8 cellular contexts compared by ENCODE assay signal in the genomic region with DNA sequence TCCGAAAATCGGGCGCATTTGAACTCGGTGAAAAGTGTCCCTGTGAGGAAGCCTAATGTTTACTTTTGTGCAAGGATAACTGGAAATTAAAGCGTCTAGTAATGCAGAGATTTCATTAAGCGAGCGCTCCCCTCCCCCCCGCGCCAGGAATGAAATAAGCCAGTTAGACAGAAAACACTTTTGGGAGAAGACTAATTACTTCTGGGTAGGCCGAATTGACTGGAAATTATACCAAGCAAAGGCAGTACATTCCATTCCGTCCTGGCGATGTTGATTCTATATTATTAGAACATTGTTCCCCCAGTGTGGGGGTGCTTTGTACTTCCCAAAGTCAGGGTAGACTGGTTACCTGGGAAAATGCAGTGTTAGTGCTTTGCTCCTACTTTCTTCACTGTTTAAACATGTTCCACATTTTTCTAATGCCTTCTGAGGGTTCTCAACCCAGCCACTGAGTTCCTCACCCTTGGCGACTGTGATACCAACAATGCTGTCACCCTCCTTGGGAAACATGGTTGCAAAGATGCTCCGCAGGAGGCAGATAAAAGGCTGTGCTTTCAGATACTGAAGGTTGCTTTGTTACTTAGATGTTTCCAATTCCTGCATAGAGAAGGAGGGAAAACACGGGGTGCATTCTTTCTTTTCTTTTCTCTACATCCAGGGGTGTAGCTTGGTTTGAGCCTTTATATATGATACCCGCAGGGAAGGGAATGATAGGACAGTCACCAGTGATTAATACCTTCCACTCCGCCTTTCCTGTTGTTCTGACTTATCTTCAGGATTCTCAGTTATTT.
DNase-seq lines count a peak whose midpoint lies in the region; ATAC-seq and TF ChIP-seq lines count a peak whose summit lies in the region.

No MANE protein-coding gene starts in this region.

- no peaks in the 10 kb centered on the region for H4K20me1 ChIP-seq in MM.1S (ENCODE audit: insufficient read depth, low read length)

- H2AFZ ChIP-seq in MM.1S (ENCODE audit: low read length): peak overlapping the region; percentile 79; the same call in 1 of the 2 replicates

- no peak overlapping the region for H3K9ac ChIP-seq in MM.1S (ENCODE audit: low read length)
- H3K9ac ChIP-seq in endocrine pancreas (ENCODE audit: control insufficient read depth, insufficient read depth, low read length): peak overlapping the region; percentile 60
- H3K9ac ChIP-seq in mucosa of stomach (ENCODE audit: low read length): peak overlapping the region; percentile 47

- H3K27ac ChIP-seq in MM.1S (ENCODE audit: low read length): no peak overlapping the region

- no peak overlapping the region; the same call in 1 of the 2 replicates for H3K4me3 ChIP-seq in MM.1S (ENCODE audit: low read length)
- H3K4me3 ChIP-seq in endocrine pancreas (ENCODE audit: control insufficient read depth, insufficient read depth, low read length): peak overlapping the region; percentile 76
- peak overlapping the region; percentile 14 for H3K4me3 ChIP-seq in mucosa of stomach (ENCODE audit: low read length)

- peak; percentile 31 for DNase-seq in ACHN
- DNase-seq in MM.1S: no peak
- no peak for DNase-seq in KG1 (lab: John Stamatoyannopoulos, UW)
- no peak for DNase-seq in RPMI8226

- no peaks in the 10 kb centered on the region for H3K9me2 ChIP-seq in MM.1S (replicated peaks; ENCODE audit: insufficient read depth, low read length)

- no peaks in the 10 kb centered on the region for H3K27me3 ChIP-seq in MM.1S (replicated peaks; ENCODE audit: insufficient read depth, low read length)
- H3K27me3 ChIP-seq in endocrine pancreas (ENCODE audit: control insufficient read depth, insufficient read depth, low read length): peaks cover 4% of the 10 kb centered on the region
- peaks cover 22% of the 10 kb centered on the region for H3K27me3 ChIP-seq in mucosa of stomach (ENCODE audit: control insufficient read depth, insufficient read depth, low read length)

- TF ChIP-seq CTCF in MM.1S (IDR thresholded peaks at IDR 0.05; ENCODE audit: low read length): no peak

- no peaks in the 10 kb centered on the region for H3F3A ChIP-seq in MM.1S (ENCODE audit: insufficient read depth, low read length)

- H3K36me3 ChIP-seq in MM.1S (replicated peaks; ENCODE audit: insufficient read depth, low read length): no peaks in the 10 kb centered on the region
- no peaks in the 10 kb centered on the region for H3K36me3 ChIP-seq in endocrine pancreas (ENCODE audit: control insufficient read depth, insufficient read depth, low read length)
- no peaks in the 10 kb centered on the region for H3K36me3 ChIP-seq in mucosa of stomach (ENCODE audit: control insufficient read depth, insufficient read depth, low read length)

- H3K79me2 ChIP-seq in MM.1S (ENCODE audit: low read length): peaks cover 18% of the 10 kb centered on the region

- H3K9me3 ChIP-seq in MM.1S (replicated peaks; ENCODE audit: insufficient read depth, low read length): no peaks in the 10 kb centered on the region
- H3K9me3 ChIP-seq in endocrine pancreas (ENCODE audit: control insufficient read depth, low read length): no peaks in the 10 kb centered on the region
- no peaks in the 10 kb centered on the region for H3K9me3 ChIP-seq in mucosa of stomach (ENCODE audit: control insufficient read depth, low read length)

- ATAC-seq in HG03565 (IDR thresholded peaks at IDR 0.05; ENCODE audit: unreplicated experiment): no peak
- no peak for ATAC-seq in GM21723 (IDR thresholded peaks at IDR 0.05; ENCODE audit: unreplicated experiment)

- H3K4me1 ChIP-seq in MM.1S (ENCODE audit: low read length): peaks cover 5% of the 10 kb centered on the region; the same call in 1 of the 2 replicates
- H3K4me1 ChIP-seq in endocrine pancreas (ENCODE audit: control insufficient read depth, insufficient read depth, low read length): no peaks in the 10 kb centered on the region
- H3K4me1 ChIP-seq in mucosa of stomach (ENCODE audit: control insufficient read depth, insufficient read depth, low read length): no peaks in the 10 kb centered on the region

- in situ Hi-C loops in ACHN (cut with HindIII; ENCODE audit: low pct_ligation_motif_present, low pct_unique_long_range_greater_than_20kb, low sequenced_read_pairs): no loop called here

- peak overlapping the region; percentile 73 for H3K4me2 ChIP-seq in MM.1S (ENCODE audit: low read depth, low read length)
